In genomic region chr9:69174645-69175487, GRCh38 we compare ENCODE assay signal across 8 cellular contexts. TPM values are rescaled to one million over a fixed set of nuclear protein-coding genes. Genes with fewer than 3 reads are reported as not detected.
A peak's percentile ranks its signal among the peaks of the same experiment; 100 is the strongest.
DNase-seq lines count a peak whose midpoint lies in the region; ATAC-seq and TF ChIP-seq lines count a peak whose summit lies in the region.

No MANE protein-coding gene starts in this region.

- WGBS in esophagus squamous epithelium, 2 donors, result 5 to 10% methylated on average over 18 to 19 of the region's 19 CpGs

- H3K9me3 Mint-ChIP-seq in naive thymus-derived CD4-positive, alpha-beta T cell, result no peaks in the 10 kb centered on the region
- H3K9me3 Mint-ChIP-seq in type B pancreatic cell, result peaks cover 4% of the 10 kb centered on the region

- no peaks in the 10 kb centered on the region for H4K20me1 ChIP-seq in KMS-11 (ENCODE audit: insufficient read depth)

- intact Hi-C loops in esophagus squamous epithelium (cut with DNase I), result no loop called here
- intact Hi-C loops in naive thymus-derived CD4-positive, alpha-beta T cell (cut with micrococcal nuclease), result loop anchor here (1.0 to 10.0 kb wide), 11 partner anchors 7 to 1240 kb away; partner anchors contain the start of genes FXN (in 2 of the 2), KLF9 (in 1 of the 2) and SMC5 (in 1 of the 2)

- peak overlapping the region; percentile 91 for H2AFZ ChIP-seq in KMS-11 (ENCODE audit: low read depth)

- peak overlapping the region; percentile 91 for H3K4me2 ChIP-seq in KMS-11

- peaks cover 25 to 60% (median 30%) of the 10 kb centered on the region in 7 donors for H3K4me1 Mint-ChIP-seq in naive thymus-derived CD4-positive, alpha-beta T cell
- H3K4me1 Mint-ChIP-seq in type B pancreatic cell (ENCODE audit: unreplicated experiment), result peaks cover 47% of the 10 kb centered on the region

- H3K27ac ChIP-seq in KMS-11, result 0 out of 2 replicates have a peak overlapping the region, but pooled peaks have one; percentile 5
- H3K27ac ChIP-seq in esophagus squamous epithelium, result peak overlapping the region; percentile 65 to 83 (median 79)
- H3K27ac ChIP-seq in naive thymus-derived CD4-positive, alpha-beta T cell (ENCODE audit: low read depth, low read length), result no peak overlapping the region

- peak overlapping the region; percentile 76 to 92 (median 82) for H3K4me3 Mint-ChIP-seq in naive thymus-derived CD4-positive, alpha-beta T cell
- H3K4me3 Mint-ChIP-seq in type B pancreatic cell, result peak overlapping the region; percentile 92

- CTCF ChIA-PET in naive thymus-derived CD4-positive, alpha-beta T cell (lab: Charles Lee), result interaction anchor here (0.6 kb wide), 1 partner anchor 39 kb away, joined by 3 read pairs; no protein-coding TSS in a partner anchor

- H3K27ac Mint-ChIP-seq in naive thymus-derived CD4-positive, alpha-beta T cell, result peak overlapping the region in 1 of 9 donors; percentile 79
- peak overlapping the region; percentile 92 for H3K27ac Mint-ChIP-seq in type B pancreatic cell

- DNase-seq in NCI-H82 (lab: John Stamatoyannopoulos, UW) (peak; percentile 37), NCI-H82 treated with DMSO at 0.1 percent for 48 hours (lab: John Stamatoyannopoulos, UW; ENCODE audit: unreplicated experiment) (no peak), GOT3 (lab: John Stamatoyannopoulos, UW) (peak; percentile 13), esophagus squamous epithelium (lab: John Stamatoyannopoulos, UW) (no peak), type B pancreatic cell (ENCODE audit: extremely low spot score, unreplicated experiment) (no peak)
- peak; percentile 65 to 74 for DNase-seq in activated CD4-positive, alpha-beta T cell treated with anti-CD3 and anti-CD28 coated beads, Interleukin-2, amount 50 U/mL, for 48 hours
- peak in 1 of 9 donors; percentile 69 for DNase-seq in naive thymus-derived CD4-positive, alpha-beta T cell

- peak overlapping the region; percentile 77; the same call in 1 of the 2 replicates for H3K9ac ChIP-seq in KMS-11

- TF ChIP-seq CTCF in KMS-11 (conservative IDR thresholded peaks at IDR 0.05; ENCODE audit: low read depth, low read length), result no peak
- TF ChIP-seq CTCF in esophagus squamous epithelium (IDR thresholded peaks at IDR 0.05), result no peak
- TF ChIP-seq CTCF in type B pancreatic cell (conservative IDR thresholded peaks at IDR 0.05), result no peak

- no peaks in the 10 kb centered on the region for H3K79me2 ChIP-seq in KMS-11 (ENCODE audit: insufficient read depth, low read depth)

- TF ChIP-seq POLR2A in esophagus squamous epithelium (IDR thresholded peaks at IDR 0.05), result no peak

- peaks cover 29% of the 10 kb centered on the region for H3K4me1 ChIP-seq in KMS-11 (ENCODE audit: low read depth, poor library complexity, severe bottlenecking)
- H3K4me1 ChIP-seq in esophagus squamous epithelium, result peaks cover 19 to 66% (median 27%) of the 10 kb centered on the region in 3 donors
- H3K4me1 ChIP-seq in naive thymus-derived CD4-positive, alpha-beta T cell (ENCODE audit: control insufficient read depth in 2 of 2, insufficient read depth in 2 of 2, low read length in 2 of 2), result peaks cover 10 to 12% of the 10 kb centered on the region in 2 donors

- H3K9me3 ChIP-seq in esophagus squamous epithelium, result no peaks in the 10 kb centered on the region
- H3K9me3 ChIP-seq in naive thymus-derived CD4-positive, alpha-beta T cell (ENCODE audit: control insufficient read depth in 2 of 3, low read length in 3 of 3), result no peaks in the 10 kb centered on the region

- POLR2A ChIA-PET in naive thymus-derived CD4-positive, alpha-beta T cell (lab: Charles Lee), result no interaction called here

- peaks cover 0 to 11% (median 4%) of the 10 kb centered on the region in 5 donors for H3K36me3 Mint-ChIP-seq in naive thymus-derived CD4-positive, alpha-beta T cell
- no peaks in the 10 kb centered on the region for H3K36me3 Mint-ChIP-seq in type B pancreatic cell

- H3K27me3 Mint-ChIP-seq in naive thymus-derived CD4-positive, alpha-beta T cell, result peaks cover 15 to 43% (median 24%) of the 10 kb centered on the region in 5 donors
- peaks cover 28% of the 10 kb centered on the region for H3K27me3 Mint-ChIP-seq in type B pancreatic cell

- no peaks in the 10 kb centered on the region for H3K27me3 ChIP-seq in KMS-11 (ENCODE audit: insufficient read depth, low read depth)
- H3K27me3 ChIP-seq in esophagus squamous epithelium, result no peaks in the 10 kb centered on the region
- H3K27me3 ChIP-seq in naive thymus-derived CD4-positive, alpha-beta T cell (ENCODE audit: control insufficient read depth in 2 of 2, insufficient read depth in 2 of 2, low read length in 2 of 2), result no peaks in the 10 kb centered on the region

- H3K36me3 ChIP-seq in KMS-11 (ENCODE audit: insufficient read depth) (no peaks in the 10 kb centered on the region), esophagus squamous epithelium (no peaks in the 10 kb centered on the region)
- no peaks in the 10 kb centered on the region for H3K36me3 ChIP-seq in naive thymus-derived CD4-positive, alpha-beta T cell (ENCODE audit: control insufficient read depth in 2 of 3, insufficient read depth in 3 of 3, low read length in 3 of 3)

- ATAC-seq in naive thymus-derived CD4-positive, alpha-beta T cell, result peak; percentile 57

- no peak overlapping the region for H3K4me3 ChIP-seq in KMS-11 (IDR thresholded peaks at IDR 0.05; ENCODE audit: insufficient read depth, low read depth, low read length)
- H3K4me3 ChIP-seq in esophagus squamous epithelium, result peak overlapping the region; percentile 60 to 86 (median 62)
- peak overlapping the region; percentile 36 for H3K4me3 ChIP-seq in naive thymus-derived CD4-positive, alpha-beta T cell (ENCODE audit: low read length)

RNA-seq across cellular contexts. Expression of gene TJP2, which starts 0.8 kb away (rescaled TPM):
- total RNA-seq in esophagus squamous epithelium, result 100 to 1,000 TPM; 101 to 301 (median 152) TPM
- total RNA-seq in naive thymus-derived CD4-positive, alpha-beta T cell, result 10 to 100 TPM; 10.5 to 27.3 (median 23.0) TPM
- 10 to 100 TPM in 1 of 2 donors, 1 to 10 TPM in 1; 1.6 to 10.3 TPM for polyA plus RNA-seq in naive thymus-derived CD4-positive, alpha-beta T cell
- 85.2 and 187 TPM in 2 replicates for total RNA-seq in type B pancreatic cell (ENCODE audit: low replicate concordance)

Comparison
In these comparisons a context has a peak if more than half of its experiments do, and no peak if none do; other contexts are left out.
1. DNase-seq: peak in NCI-H82 (single experiment), GOT3 (single experiment) and activated CD4-positive, alpha-beta T cell treated with anti-CD3 and anti-CD28 coated beads, Interleukin-2, amount 50 U/mL, for 48 hours (2 of 2); none in NCI-H82 treated with DMSO at 0.1 percent for 48 hours (single experiment), esophagus squamous epithelium (single experiment) and type B pancreatic cell (single experiment).